27 cellular contexts compared by ENCODE assay signal in genomic region chr6:130093546-130093945, GRCh38.
"Had no signal": no experiment of that assay in that cellular context is flagged by ENCODE, and none has a peak within 500 bp of the region (broad histone marks: within the 10 kb centered on the region; RNA-seq: fewer than 3 reads in every experiment).

No MANE protein-coding gene starts in this region.

- ATAC-seq: naive thymus-derived CD8-positive, alpha-beta T cell; natural killer cell treated with Interleukin-12 subunit alpha and Interleukin-12 subunit beta and Interleukin-15 and Interleukin-18, amount 100 ng/mL, for 72 hours; pancreas; right cardiac atrium; sciatic nerve; stimulated activated memory B cell treated with anti-CD40 and anti-IgM and Interleukin-4, amounts not matched to agents 10 μg/mL and 1 μg/mL and 100 μg/mL, for 72 hours; stimulated activated naive CD8-positive, alpha-beta T cell treated with anti-CD3 and anti-CD28 coated beads, Interleukin-15, amount 100 ng/mL, for 72 hours; stimulated activated naive CD8-positive, alpha-beta T cell treated with anti-CD3 and anti-CD28 coated beads, Interleukin-15, Interleukin-2, amounts not matched to agents 100 U/mL and 50 U/mL, for 24 hours; upper lobe of right lung had no signal

- H3K4me2 ChIP-seq: smooth muscle cell had no signal

- H3K4me3 ChIP-seq: pancreas, prostate gland, skin epidermis, smooth muscle cell, spleen, suprapubic skin, testis, tibial artery, transverse colon, upper lobe of right lung, uterus had no signal

- H3K36me3 ChIP-seq: neutrophil, pancreas, prostate gland, suprapubic skin, upper lobe of right lung, uterus had no signal

- H3K27ac ChIP-seq: neutrophil, pancreas, prostate gland, skin epidermis, spleen, suprapubic skin, testis, tibial artery, transverse colon, upper lobe of right lung, uterus had no signal

- DNase-seq: nephron progenitor cell; nucleus accumbens; pancreas; right cardiac atrium; spleen; stimulated activated CD4-positive, alpha-beta T cell treated with anti-CD3 and anti-CD28 coated beads, Interleukin-12 subunit alpha, Interleukin-12 subunit beta, amount 100 ng/mL, for 4 hours; stimulated activated CD4-positive, alpha-beta T cell treated with anti-CD3 and anti-CD28 coated beads, Interleukin-1b, Interleukin-23, amount 100 ng/mL, for 48 hours; stimulated activated CD4-positive, alpha-beta T cell treated with anti-CD3 and anti-CD28 coated beads, Interleukin-4, amount 100 ng/mL, for 1 hour; stimulated activated CD4-positive, alpha-beta T cell treated with anti-CD3 and anti-CD28 coated beads, Interleukin-4, amount 100 ng/mL, for 4 hours; stimulated activated CD8-positive, alpha-beta memory T cell treated with anti-CD3 and anti-CD28 coated beads, Interleukin-4, amount 100 ng/mL, for 48 hours; stimulated activated naive CD8-positive, alpha-beta T cell treated with anti-CD3 and anti-CD28 coated beads, Interleukin-15, amount 100 ng/mL, for 72 hours; stimulated activated naive CD8-positive, alpha-beta T cell treated with anti-CD3 and anti-CD28 coated beads, Interleukin-15, Interleukin-2, amounts not matched to agents 100 U/mL and 50 U/mL, for 24 hours; substantia nigra; testis; tibial artery; transverse colon; upper lobe of right lung; uterus had no signal

- H3K9me3 ChIP-seq: neutrophil, pancreas, prostate gland, suprapubic skin, testis, tibial artery, transverse colon, upper lobe of right lung, uterus had no signal

- H3K4me1 ChIP-seq: pancreas, prostate gland, spleen, suprapubic skin, testis, tibial artery, transverse colon, upper lobe of right lung, uterus had no signal

- H3K27me3 ChIP-seq: neutrophil, pancreas, spleen, suprapubic skin, testis, tibial artery, transverse colon, upper lobe of right lung, uterus had no signal
